In genomic region chr19:5880196-5880595, GRCh38 we compare ENCODE assay signal across 24 cellular contexts. TPM values are rescaled to one million over a fixed set of nuclear protein-coding genes. Genes with fewer than 3 reads are reported as not detected.
DNase-seq lines count a peak whose midpoint lies in the region; ATAC-seq and TF ChIP-seq lines count a peak whose summit lies in the region.
"Had no signal": no experiment of that assay in that cellular context is flagged by ENCODE, and none has a peak within 500 bp of the region (broad histone marks: within the 10 kb centered on the region; RNA-seq: fewer than 3 reads in every experiment).

No MANE protein-coding gene starts in this region.

- H3K79me2 ChIP-seq in mammary epithelial cell (ENCODE audit: insufficient read depth, low read length) (no peaks in the 10 kb centered on the region), smooth muscle cell (ENCODE audit: low read depth) (no peaks in the 10 kb centered on the region)

- DNase-seq in breast epithelium (ENCODE audit: low spot score in 2 of 2), result no peak
- DNase-seq in mammary epithelial cell, result no peak
- no peak for DNase-seq in left lobe of liver (ENCODE audit: low spot score)
- DNase-seq in smooth muscle cell (lab: John Stamatoyannopoulos, UW; ENCODE audit: unreplicated experiment), result no peak
- no peak for DNase-seq in activated gamma-delta T cell (lab: John Stamatoyannopoulos, UW)
- DNase-seq in DMS153 (lab: John Stamatoyannopoulos, UW), result no peak
- DNase-seq: activated CD4-positive, alpha-beta T cell treated with anti-CD3 and anti-CD28 coated beads for 36 hours; activated T-cell treated with anti-CD3 and anti-CD28 coated beads, Interleukin-2, amount 50 U/mL, for 72 hours; CD8-positive, alpha-beta T cell; GF-D8; immature natural killer cell; NCI-H1105 treated with DMSO at 0.1 percent for 48 hours; NCI-H82; stimulated activated CD4-positive, alpha-beta T cell treated with anti-CD3 and anti-CD28 coated beads, Interleukin-12 subunit alpha, Interleukin-12 subunit beta, amount 100 ng/mL, for 4 hours; stimulated activated naive CD8-positive, alpha-beta T cell treated with anti-CD3 and anti-CD28 coated beads, Interleukin-15, amount 100 ng/mL, for 72 hours; trophoblast cell had no signal

- BruUV-seq in mammary epithelial cell (replicated peaks; lab: Mats Ljungman, UMichigan), result no TSS peak

- no peak overlapping the region for H3K4me3 ChIP-seq in breast epithelium
- no peak overlapping the region for H3K4me3 ChIP-seq in mammary epithelial cell (replicated peaks in 1 of 3; ENCODE audit: insufficient read depth in 1 of 3, low read depth in 2 of 3, low read length in 3 of 3)
- no peak overlapping the region for H3K4me3 ChIP-seq in smooth muscle cell

- TF ChIP-seq CTCF in breast epithelium (IDR thresholded peaks at IDR 0.05) (no peak), mammary epithelial cell (conservative IDR thresholded peaks at IDR 0.05 in 1 of 2, IDR thresholded peaks at IDR 0.05 in 1 of 2; ENCODE audit: extremely low read depth in 1 of 2, insufficient read depth in 1 of 2, low read depth in 1 of 2, low read length in 2 of 2) (no peak), smooth muscle cell (IDR thresholded peaks at IDR 0.05; ENCODE audit: borderline replicate concordance, insufficient read depth, poor library complexity, severe bottlenecking) (no peak)

- no peak for TF ChIP-seq POLR2A in breast epithelium (IDR thresholded peaks at IDR 0.05)

- no peaks in the 10 kb centered on the region for H4K20me1 ChIP-seq in mammary epithelial cell (ENCODE audit: insufficient read depth, low read length)
- H4K20me1 ChIP-seq in smooth muscle cell (ENCODE audit: low read depth), result no peaks in the 10 kb centered on the region

- H3K9ac ChIP-seq in mammary epithelial cell (ENCODE audit: insufficient read depth, low read length) (no peak overlapping the region), smooth muscle cell (ENCODE audit: low read depth) (no peak overlapping the region)

- H3F3A ChIP-seq in smooth muscle cell (ENCODE audit: low read depth), result no peaks in the 10 kb centered on the region

- CTCF ChIA-PET in mammary epithelial cell (lab: Charles Lee; ENCODE audit: low non-redundant PET), result no interaction called here

- H3K27ac ChIP-seq in breast epithelium (peak overlapping the region; percentile 42 to 51), mammary epithelial cell (ENCODE audit: insufficient read depth, low read depth, low read length) (no peak overlapping the region), smooth muscle cell (ENCODE audit: low read depth) (no peak overlapping the region)
- H3K27ac ChIP-seq: 22Rv1, HL-60 had no signal

- dilution Hi-C loops in mammary epithelial cell (cut with HindIII; ENCODE audit: low sequenced_read_pairs), result no loop called here

- peak; percentile 39 for ATAC-seq in left lobe of liver
- ATAC-seq: activated CD4-positive, alpha-beta T cell treated with anti-CD3 and anti-CD28 coated beads for 36 hours; activated T-cell treated with anti-CD3 and anti-CD28 coated beads, Interleukin-2, amount 50 U/mL, for 72 hours; CD8-positive, alpha-beta T cell; stimulated activated naive CD8-positive, alpha-beta T cell treated with anti-CD3 and anti-CD28 coated beads, Interleukin-15, amount 100 ng/mL, for 72 hours had no signal

- intact Hi-C loops in breast epithelium (cut with DNase I; ENCODE audit: low total_unique reads), result no loop called here
- intact Hi-C loops in mammary epithelial cell (cut with micrococcal nuclease), result no loop called here

- H3K4me1 ChIP-seq in breast epithelium (peaks cover 7 to 9% of the 10 kb centered on the region in 2 donors), mammary epithelial cell (ENCODE audit: insufficient read depth, low read length) (peaks cover 5% of the 10 kb centered on the region), smooth muscle cell (ENCODE audit: low read depth) (peaks cover 10% of the 10 kb centered on the region)

- no peak overlapping the region for H3K4me2 ChIP-seq in mammary epithelial cell (ENCODE audit: insufficient read depth, low read depth, low read length)
- peak overlapping the region; percentile 64 for H3K4me2 ChIP-seq in smooth muscle cell

- H3K27me3 ChIP-seq in breast epithelium (peaks cover 0 to 4% of the 10 kb centered on the region in 2 donors), mammary epithelial cell (ENCODE audit: insufficient read depth, low read length) (no peaks in the 10 kb centered on the region), smooth muscle cell (ENCODE audit: low read depth) (no peaks in the 10 kb centered on the region)

- H3K9me3 ChIP-seq in breast epithelium (no peaks in the 10 kb centered on the region), mammary epithelial cell (replicated peaks; ENCODE audit: insufficient read depth, low read length) (no peaks in the 10 kb centered on the region), smooth muscle cell (replicated peaks; ENCODE audit: low read depth) (no peaks in the 10 kb centered on the region)

- in situ Hi-C loops in mammary epithelial cell (cut with MboI; ENCODE audit: low sequenced_read_pairs in 2 of 2), result no loop called here

- H3K36me3 ChIP-seq in breast epithelium, result no peaks in the 10 kb centered on the region
- H3K36me3 ChIP-seq in mammary epithelial cell (ENCODE audit: insufficient read depth, low read length), result no peaks in the 10 kb centered on the region
- H3K36me3 ChIP-seq in smooth muscle cell (ENCODE audit: low read depth), result no peaks in the 10 kb centered on the region

- WGBS in mammary epithelial cell (ENCODE audit: low coverage, missing lambda C conversion rate), result 42% methylated on average over 2 of the region's 6 CpGs
- 60% methylated on average over 6 of the region's 6 CpGs for WGBS in smooth muscle cell (ENCODE audit: low lambda C conversion rate)

- H2AFZ ChIP-seq in mammary epithelial cell (ENCODE audit: low read depth, low read length), result no peak overlapping the region
- H2AFZ ChIP-seq in smooth muscle cell (ENCODE audit: low read depth), result no peak overlapping the region

RNA-seq across cellular contexts. Expression of gene FUT5, which starts 9.9 kb away (rescaled TPM):
- not detected for total RNA-seq in breast epithelium
- not detected for total RNA-seq in mammary epithelial cell
- not detected for polyA plus RNA-seq in mammary epithelial cell
- not detected for polyA minus RNA-seq in mammary epithelial cell
- 0.40 TPM for total RNA-seq in left lobe of liver
- total RNA-seq in smooth muscle cell, result not detected in 2 replicates
- 0.97 TPM in 1 of 2 replicates, not detected in the other for polyA plus RNA-seq in smooth muscle cell
- total RNA-seq: dermis microvascular lymphatic vessel endothelial cell, fibroblast of villous mesenchyme, lower leg skin, mucosa of gallbladder, pulmonary artery endothelial cell had no signal
- polyA plus RNA-seq: IgD-negative memory B cell, immature natural killer cell had no signal

RNA-seq across cellular contexts. Expression of gene NDUFA11, which starts 23.4 kb away (rescaled TPM):
- total RNA-seq in breast epithelium (100 to 1,000 TPM; 186 to 278 (median 186) TPM), mammary epithelial cell (100 to 1,000 TPM; 223 to 257 TPM), left lobe of liver (164 TPM), smooth muscle cell (169 and 209 TPM in 2 replicates)
- polyA plus RNA-seq in mammary epithelial cell (522 TPM), smooth muscle cell (487 and 493 TPM in 2 replicates)
- polyA minus RNA-seq in mammary epithelial cell, result 25.0 TPM

RNA-seq across cellular contexts. Expression of gene VMAC, which starts 24.5 kb away (rescaled TPM):
- total RNA-seq in breast epithelium (10 to 100 TPM in 1 of 3 donors, 1 to 10 TPM in 2; 6.1 to 11.8 (median 9.2) TPM), mammary epithelial cell (1 to 10 TPM; 3.4 to 7.3 TPM), left lobe of liver (3.9 TPM), smooth muscle cell (0.36 and 3.6 TPM in 2 replicates)
- polyA plus RNA-seq in mammary epithelial cell (1.2 TPM), smooth muscle cell (0.95 and 2.6 TPM in 2 replicates)
- 1.4 TPM for polyA minus RNA-seq in mammary epithelial cell

RNA-seq across cellular contexts. Expression of gene FUT3, which starts 28.9 kb away (rescaled TPM):
- total RNA-seq in breast epithelium (1 to 10 TPM in 2 of 3 donors, not detected in 1; 1.3 to 2.9 TPM), mammary epithelial cell (1 to 10 TPM in 1 of 2 donors, under 1 TPM in 1; 0.67 to 1.0 TPM), left lobe of liver (0.93 TPM), smooth muscle cell (0.18 and 0.58 TPM in 2 replicates)
- polyA plus RNA-seq in mammary epithelial cell (0.45 TPM), smooth muscle cell (0.24 TPM in 1 of 2 replicates, not detected in the other)
- not detected for polyA minus RNA-seq in mammary epithelial cell
- total RNA-seq: activated CD4-positive, alpha-beta T cell treated with anti-CD3 and anti-CD28 coated beads for 36 hours; dermis microvascular lymphatic vessel endothelial cell; pulmonary artery endothelial cell had no signal
- polyA plus RNA-seq: IgD-negative memory B cell, immature natural killer cell had no signal

RNA-seq across cellular contexts. Expression of gene CAPS, which starts 33.9 kb away (rescaled TPM):
- total RNA-seq in breast epithelium (10 to 100 TPM in 2 of 3 donors, 1 to 10 TPM in 1; 9.4 to 19.0 (median 16.4) TPM), mammary epithelial cell (10 to 100 TPM in 1 of 2 donors, 1 to 10 TPM in 1; 9.0 to 15.0 TPM), left lobe of liver (11.5 TPM), smooth muscle cell (4.6 and 17.3 TPM in 2 replicates)
- polyA plus RNA-seq in mammary epithelial cell (8.8 TPM), smooth muscle cell (5.1 and 13.0 TPM in 2 replicates)
- polyA minus RNA-seq in mammary epithelial cell, result 1.7 TPM

Comparison
In these comparisons a context has a peak if more than half of its experiments do, and no peak if none do; other contexts are left out.
1. H3K27ac ChIP-seq: peak in breast epithelium (2 of 2); none in mammary epithelial cell (single experiment) and smooth muscle cell (single experiment).